Comparison of ENCODE assay signal across 32 cellular contexts in genomic region chr3:81439088-81439487, GRCh38.
"Had no signal": no experiment of that assay in that cellular context is flagged by ENCODE, and none has a peak within 500 bp of the region (broad histone marks: within the 10 kb centered on the region; RNA-seq: fewer than 3 reads in every experiment).

No MANE protein-coding gene starts in this region.

- H3K4me3 Mint-ChIP-seq: activated B cell treated with CpG ODN at 0.5 μM for 24 hours; activated CD8-positive, alpha-beta T cell treated with anti-CD3 and anti-CD28 coated beads for 36 hours; activated naive CD4-positive, alpha-beta T cell treated with anti-CD3 and anti-CD28 coated beads for 36 hours; activated naive CD4-positive, alpha-beta T cell treated with anti-CD3 and anti-CD28 coated beads, Interleukin-2, amount 50 U/mL, for 24 hours; activated naive CD8-positive, alpha-beta T cell treated with anti-CD3 and anti-CD28 coated beads for 36 hours; activated naive CD8-positive, alpha-beta T cell treated with anti-CD3 and anti-CD28 coated beads, Interleukin-2, amount 50 U/mL, for 24 hours; activated T-helper 1 cell treated with anti-CD3 and anti-CD28 coated beads, Interleukin-12 subunit alpha, Interleukin-12 subunit beta, Interleukin-2, Interleukin-4 antibody, amounts not matched to agents 30 ng/mL and 10 ng/mL and 1 ng/mL, durations not matched to agents 14 hours and 24 hours and 36 hours; T-cell; T-helper 1 cell treated with Interleukin-12 subunit alpha and Interleukin-12 subunit beta and Interleukin-4 antibody, amounts not matched to agents 30 μg/mL and 1 μg/mL, for 36 hours; T-helper 2 cell treated with Interferon-gamma antibody and Interleukin-4, amounts not matched to agents 5 μg/mL and 100 μg/mL, for 36 hours had no signal

- H3K4me1 ChIP-seq: adrenal gland, body of pancreas, colonic mucosa had no signal

- H3K27ac Mint-ChIP-seq: activated B cell treated with CpG ODN at 0.5 μM for 24 hours; activated CD8-positive, alpha-beta T cell treated with anti-CD3 and anti-CD28 coated beads for 36 hours; activated naive CD4-positive, alpha-beta T cell treated with anti-CD3 and anti-CD28 coated beads for 36 hours; activated naive CD4-positive, alpha-beta T cell treated with anti-CD3 and anti-CD28 coated beads, Interleukin-2, amount 50 U/mL, for 24 hours; activated naive CD8-positive, alpha-beta T cell treated with anti-CD3 and anti-CD28 coated beads for 36 hours; activated naive CD8-positive, alpha-beta T cell treated with anti-CD3 and anti-CD28 coated beads, Interleukin-2, amount 50 U/mL, for 24 hours; activated T-helper 1 cell treated with anti-CD3 and anti-CD28 coated beads, Interleukin-12 subunit alpha, Interleukin-12 subunit beta, Interleukin-2, Interleukin-4 antibody, amounts not matched to agents 30 ng/mL and 10 ng/mL and 1 ng/mL, durations not matched to agents 14 hours and 24 hours and 36 hours; activated T-helper 2 cell treated with anti-CD3 and anti-CD28 coated beads, Interferon-gamma antibody, Interleukin-2, Interleukin-4, amounts not matched to agents 10 μg/mL and 5 μg/mL and 100 μg/mL, durations not matched to agents 14 hours and 24 hours and 36 hours; T-cell; T-helper 1 cell treated with Interleukin-12 subunit alpha and Interleukin-12 subunit beta and Interleukin-4 antibody, amounts not matched to agents 30 μg/mL and 1 μg/mL, for 36 hours; T-helper 2 cell treated with Interferon-gamma antibody and Interleukin-4, amounts not matched to agents 5 μg/mL and 100 μg/mL, for 36 hours had no signal

- H3K36me3 ChIP-seq: adrenal gland, colonic mucosa, gastrocnemius medialis, heart left ventricle, WERI-Rb-1 had no signal

- DNase-seq: activated B cell treated with CpG ODN at 0.5 μM for 24 hours; activated CD4-positive, alpha-beta T cell treated with anti-CD3 and anti-CD28 coated beads for 48 hours; activated CD4-positive, alpha-beta T cell treated with anti-CD3 and anti-CD28 coated beads, Interleukin-2, amount 50 U/mL, for 1 hour; activated CD4-positive, alpha-beta T cell treated with anti-CD3 and anti-CD28 coated beads, Interleukin-2, amount 50 U/mL, for 48 hours; activated CD8-positive, alpha-beta memory T cell treated with anti-CD3 and anti-CD28 coated beads for 24 hours; activated CD8-positive, alpha-beta T cell treated with anti-CD3 and anti-CD28 coated beads for 36 hours; activated effector memory CD4-positive, alpha-beta T cell treated with anti-CD3 and anti-CD28 coated beads, Interleukin-2, amount 50 U/mL, for 16 hours; activated naive CD4-positive, alpha-beta T cell treated with anti-CD3 and anti-CD28 coated beads for 36 hours; activated naive CD8-positive, alpha-beta T cell treated with anti-CD3 and anti-CD28 coated beads for 36 hours; activated naive CD8-positive, alpha-beta T cell treated with anti-CD3 and anti-CD28 coated beads, Interleukin-2, amount 50 U/mL, for 24 hours; activated T-cell treated with anti-CD3 and anti-CD28 coated beads, Interleukin-2, amount 50 U/mL, for 48 hours; adrenal gland; amygdala; aorta; body of pancreas; caudate nucleus; colonic mucosa; effector CD8-positive, alpha-beta T cell; foreskin keratinocyte; gastrocnemius medialis; glutamatergic neuron; heart left ventricle; T-cell; T1000; WERI-Rb-1 had no signal

- H3K4me1 Mint-ChIP-seq: activated B cell treated with CpG ODN at 0.5 μM for 24 hours; activated naive CD4-positive, alpha-beta T cell treated with anti-CD3 and anti-CD28 coated beads, Interleukin-2, amount 50 U/mL, for 24 hours; activated naive CD8-positive, alpha-beta T cell treated with anti-CD3 and anti-CD28 coated beads for 36 hours; activated naive CD8-positive, alpha-beta T cell treated with anti-CD3 and anti-CD28 coated beads, Interleukin-2, amount 50 U/mL, for 24 hours; T-cell had no signal

- H3K9me3 ChIP-seq: adrenal gland, body of pancreas, colonic mucosa, gastrocnemius medialis, heart left ventricle had no signal

- H3K27ac ChIP-seq: adrenal gland, body of pancreas, colonic mucosa, foreskin keratinocyte, gastrocnemius medialis, heart left ventricle, WERI-Rb-1 had no signal

- ATAC-seq: activated CD4-positive, CD25-positive, alpha-beta regulatory T cell treated with anti-CD3 and anti-CD28 coated beads, Interleukin-2, amount 50 U/mL, for 24 hours; activated CD8-positive, alpha-beta T cell treated with anti-CD3 and anti-CD28 coated beads for 36 hours; activated naive CD8-positive, alpha-beta T cell treated with anti-CD3 and anti-CD28 coated beads, Interleukin-2, amount 50 U/mL, for 24 hours; body of pancreas; esophagus mucosa; foreskin keratinocyte; gastrocnemius medialis; heart left ventricle; T-cell had no signal

- H3K36me3 Mint-ChIP-seq: activated naive CD4-positive, alpha-beta T cell treated with anti-CD3 and anti-CD28 coated beads, Interleukin-2, amount 50 U/mL, for 24 hours; activated naive CD8-positive, alpha-beta T cell treated with anti-CD3 and anti-CD28 coated beads for 36 hours; T-cell had no signal

- H3K27me3 Mint-ChIP-seq: activated B cell treated with CpG ODN at 0.5 μM for 24 hours; activated CD8-positive, alpha-beta T cell treated with anti-CD3 and anti-CD28 coated beads for 36 hours; activated naive CD4-positive, alpha-beta T cell treated with anti-CD3 and anti-CD28 coated beads, Interleukin-2, amount 50 U/mL, for 24 hours; activated naive CD8-positive, alpha-beta T cell treated with anti-CD3 and anti-CD28 coated beads for 36 hours; activated naive CD8-positive, alpha-beta T cell treated with anti-CD3 and anti-CD28 coated beads, Interleukin-2, amount 50 U/mL, for 24 hours; T-cell had no signal

- H3K9me3 Mint-ChIP-seq: activated B cell treated with CpG ODN at 0.5 μM for 24 hours; activated CD8-positive, alpha-beta T cell treated with anti-CD3 and anti-CD28 coated beads for 36 hours; activated naive CD8-positive, alpha-beta T cell treated with anti-CD3 and anti-CD28 coated beads for 36 hours; activated naive CD8-positive, alpha-beta T cell treated with anti-CD3 and anti-CD28 coated beads, Interleukin-2, amount 50 U/mL, for 24 hours; activated T-helper 1 cell treated with anti-CD3 and anti-CD28 coated beads, Interleukin-12 subunit alpha, Interleukin-12 subunit beta, Interleukin-2, Interleukin-4 antibody, amounts not matched to agents 30 ng/mL and 10 ng/mL and 1 ng/mL, durations not matched to agents 14 hours and 24 hours and 36 hours; activated T-helper 2 cell treated with anti-CD3 and anti-CD28 coated beads, Interferon-gamma antibody, Interleukin-2, Interleukin-4, amounts not matched to agents 10 μg/mL and 5 μg/mL and 100 μg/mL, durations not matched to agents 14 hours and 24 hours and 36 hours; T-helper 1 cell treated with Interleukin-12 subunit alpha and Interleukin-12 subunit beta and Interleukin-4 antibody, amounts not matched to agents 30 μg/mL and 1 μg/mL, for 36 hours; T-helper 2 cell treated with Interferon-gamma antibody and Interleukin-4, amounts not matched to agents 5 μg/mL and 100 μg/mL, for 36 hours had no signal

- H3K4me3 ChIP-seq: adrenal gland, body of pancreas, colonic mucosa, gastrocnemius medialis, heart left ventricle had no signal
